Comparison of ENCODE assay signal across 24 cellular contexts in the genomic region with DNA sequence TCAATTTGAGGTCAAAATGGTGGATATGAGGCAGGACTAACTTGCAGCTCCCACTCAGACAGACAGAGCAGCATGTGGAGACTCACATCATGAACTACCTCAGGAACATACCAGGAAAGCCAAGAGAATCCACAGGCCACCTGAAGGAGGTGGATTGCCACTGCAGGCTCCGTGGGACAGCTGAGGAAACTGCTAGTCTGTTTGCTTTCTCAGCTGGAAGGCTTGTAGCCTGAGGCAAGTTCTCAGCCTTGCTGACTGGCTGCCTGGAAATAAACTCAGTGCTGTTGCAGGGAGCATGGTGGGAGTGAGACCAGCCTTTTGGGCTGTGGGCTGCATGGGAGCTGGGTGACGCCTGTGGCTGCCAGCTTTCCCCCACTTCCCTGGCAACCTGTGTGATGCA.
"Had no signal": no experiment of that assay in that cellular context is flagged by ENCODE, and none has a peak within 500 bp of the region (broad histone marks: within the 10 kb centered on the region; RNA-seq: fewer than 3 reads in every experiment).

No MANE protein-coding gene starts in this region.

- H3K27ac ChIP-seq: left ventricle myocardium inferior, ovary, right atrium auricular region, right lobe of liver, tibial nerve, uterus had no signal

- H3K4me3 Mint-ChIP-seq: naive thymus-derived CD4-positive, alpha-beta T cell; natural killer cell treated with Interleukin-12 subunit alpha and Interleukin-12 subunit beta and Interleukin-15 and Interleukin-18, amount 100 ng/mL, for 72 hours; stimulated activated memory B cell treated with anti-CD40 and anti-IgM and Interleukin-4, amounts not matched to agents 10 μg/mL and 1 μg/mL and 100 μg/mL, for 72 hours; stimulated activated naive CD8-positive, alpha-beta T cell treated with anti-CD3 and anti-CD28 coated beads, Interleukin-15, amount 100 ng/mL, for 72 hours; type B pancreatic cell had no signal

- H3K36me3 ChIP-seq: left ventricle myocardium inferior, ovary, right atrium auricular region, right lobe of liver, tibial nerve, uterus had no signal

- H3K27me3 Mint-ChIP-seq: natural killer cell treated with Interleukin-12 subunit alpha and Interleukin-12 subunit beta and Interleukin-15 and Interleukin-18, amount 100 ng/mL, for 72 hours; progenitor cell of endocrine pancreas; stimulated activated memory B cell treated with anti-CD40 and anti-IgM and Interleukin-4, amounts not matched to agents 10 μg/mL and 1 μg/mL and 100 μg/mL, for 72 hours; stimulated activated naive CD8-positive, alpha-beta T cell treated with anti-CD3 and anti-CD28 coated beads, Interleukin-15, amount 100 ng/mL, for 72 hours; type B pancreatic cell had no signal

- H3K9me3 ChIP-seq: ovary, right lobe of liver, uterus had no signal

- H3K4me3 ChIP-seq: left ventricle myocardium inferior, lung, mucosa of descending colon, ovary, right atrium auricular region, right lobe of liver, smooth muscle cell, tibial nerve, uterus had no signal

- H3K27ac Mint-ChIP-seq: naive thymus-derived CD4-positive, alpha-beta T cell; natural killer cell treated with Interleukin-12 subunit alpha and Interleukin-12 subunit beta and Interleukin-15 and Interleukin-18, amount 100 ng/mL, for 72 hours; progenitor cell of endocrine pancreas; stimulated activated memory B cell treated with anti-CD40 and anti-IgM and Interleukin-4, amounts not matched to agents 10 μg/mL and 1 μg/mL and 100 μg/mL, for 72 hours; stimulated activated naive CD8-positive, alpha-beta T cell treated with anti-CD3 and anti-CD28 coated beads, Interleukin-15, amount 100 ng/mL, for 72 hours; type B pancreatic cell had no signal

- H3K4me1 ChIP-seq: left ventricle myocardium inferior, right atrium auricular region, right lobe of liver, tibial nerve, uterus had no signal

- H3K4me1 Mint-ChIP-seq: naive thymus-derived CD4-positive, alpha-beta T cell; stimulated activated memory B cell treated with anti-CD40 and anti-IgM and Interleukin-4, amounts not matched to agents 10 μg/mL and 1 μg/mL and 100 μg/mL, for 72 hours; stimulated activated naive CD8-positive, alpha-beta T cell treated with anti-CD3 and anti-CD28 coated beads, Interleukin-15, amount 100 ng/mL, for 72 hours had no signal

- H3K36me3 Mint-ChIP-seq: stimulated activated memory B cell treated with anti-CD40 and anti-IgM and Interleukin-4, amounts not matched to agents 10 μg/mL and 1 μg/mL and 100 μg/mL, for 72 hours; type B pancreatic cell had no signal

- H3K27me3 ChIP-seq: ovary, right atrium auricular region, right lobe of liver, tibial nerve, uterus had no signal

- DNase-seq: hippocampal formation; islet precursor cell; left ventricle myocardium inferior; midbrain; mucosa of descending colon; naive thymus-derived CD4-positive, alpha-beta T cell; ovary; right lobe of liver; stimulated activated CD4-positive, alpha-beta T cell treated with anti-CD3 and anti-CD28 coated beads, Interleukin-1b, Interleukin-23, amount 100 ng/mL, for 48 hours; stimulated activated CD4-positive, alpha-beta T cell treated with anti-CD3 and anti-CD28 coated beads, Interleukin-2, amount 100 ng/mL, for 48 hours; stimulated activated CD4-positive, alpha-beta T cell treated with anti-CD3 and anti-CD28 coated beads, Interleukin-4, amount 100 ng/mL, for 4 hours; stimulated activated CD8-positive, alpha-beta memory T cell treated with anti-CD3 and anti-CD28 coated beads, Interleukin-4, amount 100 ng/mL, for 48 hours; stimulated activated naive CD4-positive, alpha-beta T cell treated with Interleukin-2 at 50 U/mL for 16 hours; stimulated activated naive CD8-positive, alpha-beta T cell treated with anti-CD3 and anti-CD28 coated beads, Interleukin-15, amount 100 ng/mL, for 72 hours; substantia nigra; uterus had no signal
